ENCODE assay signal across 14 cellular contexts in genomic region chr15:65068436-65068835, GRCh38. TPM values are rescaled to one million over a fixed set of nuclear protein-coding genes. Genes with fewer than 3 reads are reported as not detected.
DNase-seq lines count a peak whose midpoint lies in the region; ATAC-seq and TF ChIP-seq lines count a peak whose summit lies in the region.
"Had no signal": no experiment of that assay in that cellular context is flagged by ENCODE, and none has a peak within 500 bp of the region (broad histone marks: within the 10 kb centered on the region; RNA-seq: fewer than 3 reads in every experiment).

No MANE protein-coding gene starts in this region.

- H3K27ac ChIP-seq in naive thymus-derived CD4-positive, alpha-beta T cell (ENCODE audit: low read depth, low read length) = no peak overlapping the region
- peak overlapping the region; percentile 64 to 95 (median 90) for H3K27ac ChIP-seq in tibial nerve

- no peaks in the 10 kb centered on the region for H3K9me3 ChIP-seq in naive thymus-derived CD4-positive, alpha-beta T cell (ENCODE audit: control insufficient read depth in 2 of 3, low read length in 3 of 3)
- H3K9me3 ChIP-seq in tibial nerve = no peaks in the 10 kb centered on the region
- H3K9me3 ChIP-seq: A549 had no signal

- no peaks in the 10 kb centered on the region for H3K9me3 Mint-ChIP-seq in activated naive CD4-positive, alpha-beta T cell treated with anti-CD3 and anti-CD28 coated beads, Interleukin-2, amount 50 U/mL, for 24 hours
- H3K9me3 Mint-ChIP-seq in activated naive CD4-positive, alpha-beta T cell treated with anti-CD3 and anti-CD28 coated beads, Interleukin-2, amount 50 U/mL, for 72 hours = no peaks in the 10 kb centered on the region
- no peaks in the 10 kb centered on the region for H3K9me3 Mint-ChIP-seq in effector memory CD8-positive, alpha-beta T cell
- no peaks in the 10 kb centered on the region for H3K9me3 Mint-ChIP-seq in naive thymus-derived CD4-positive, alpha-beta T cell

- DNase-seq in activated naive CD4-positive, alpha-beta T cell treated with anti-CD3 and anti-CD28 coated beads, Interleukin-2, amount 50 U/mL, for 72 hours (ENCODE audit: low spot score in 2 of 2) = no peak
- no peak for DNase-seq in effector memory CD8-positive, alpha-beta T cell
- DNase-seq in naive thymus-derived CD4-positive, alpha-beta T cell = no peak
- DNase-seq in tibial nerve (ENCODE audit: low spot score in 2 of 2) (no peak), AG20443 (ENCODE audit: low spot score) (no peak), COR-L47 (lab: John Stamatoyannopoulos, UW) (no peak)
- DNase-seq: activated CD4-positive, CD25-positive, alpha-beta regulatory T cell; RPMI8226; small intestine; stimulated activated CD8-positive, alpha-beta memory T cell treated with anti-CD3 and anti-CD28 coated beads, Interleukin-4, amount 100 ng/mL, for 48 hours had no signal

- POLR2A ChIA-PET in naive thymus-derived CD4-positive, alpha-beta T cell (lab: Charles Lee) = no interaction called here

- intact Hi-C loops in naive thymus-derived CD4-positive, alpha-beta T cell (cut with micrococcal nuclease) = no loop called here

- H3K4me1 Mint-ChIP-seq in activated naive CD4-positive, alpha-beta T cell treated with anti-CD3 and anti-CD28 coated beads, Interleukin-2, amount 50 U/mL, for 24 hours = peaks cover 11% of the 10 kb centered on the region
- H3K4me1 Mint-ChIP-seq in effector memory CD8-positive, alpha-beta T cell (ENCODE audit: low read depth in 2 of 2) = peaks cover 6 to 8% of the 10 kb centered on the region in 2 donors
- peaks cover 0 to 13% (median 8%) of the 10 kb centered on the region in 7 donors for H3K4me1 Mint-ChIP-seq in naive thymus-derived CD4-positive, alpha-beta T cell

- peaks cover 18% of the 10 kb centered on the region for H3K27me3 Mint-ChIP-seq in activated naive CD4-positive, alpha-beta T cell treated with anti-CD3 and anti-CD28 coated beads, Interleukin-2, amount 50 U/mL, for 24 hours
- H3K27me3 Mint-ChIP-seq in effector memory CD8-positive, alpha-beta T cell = peaks cover 32 to 57% of the 10 kb centered on the region in 2 donors
- H3K27me3 Mint-ChIP-seq in naive thymus-derived CD4-positive, alpha-beta T cell = peaks cover 31 to 58% (median 33%) of the 10 kb centered on the region in 5 donors

- 42 to 43% methylated on average over 4 of the region's 4 CpGs for WGBS in tibial nerve, 2 donors

- no peaks in the 10 kb centered on the region for H3K4me1 ChIP-seq in naive thymus-derived CD4-positive, alpha-beta T cell (ENCODE audit: control insufficient read depth in 2 of 2, insufficient read depth in 2 of 2, low read length in 2 of 2)
- peaks cover 0 to 72% (median 34%) of the 10 kb centered on the region in 4 donors for H3K4me1 ChIP-seq in tibial nerve

- H3K4me3 Mint-ChIP-seq in activated naive CD4-positive, alpha-beta T cell treated with anti-CD3 and anti-CD28 coated beads, Interleukin-2, amount 50 U/mL, for 24 hours = peak overlapping the region; percentile 4
- H3K4me3 Mint-ChIP-seq in effector memory CD8-positive, alpha-beta T cell = peak overlapping the region; percentile 43 to 64
- peak overlapping the region in 8 of 10 donors; percentile 15 to 69 (median 40) for H3K4me3 Mint-ChIP-seq in naive thymus-derived CD4-positive, alpha-beta T cell

- CTCF ChIA-PET in naive thymus-derived CD4-positive, alpha-beta T cell (lab: Charles Lee) = no interaction called here

- TF ChIP-seq POLR2A in tibial nerve (IDR thresholded peaks at IDR 0.05) = no peak

- no peak overlapping the region for H3K27ac Mint-ChIP-seq in activated naive CD4-positive, alpha-beta T cell treated with anti-CD3 and anti-CD28 coated beads, Interleukin-2, amount 50 U/mL, for 24 hours
- H3K27ac Mint-ChIP-seq in activated naive CD4-positive, alpha-beta T cell treated with anti-CD3 and anti-CD28 coated beads, Interleukin-2, amount 50 U/mL, for 72 hours = no peak overlapping the region
- H3K27ac Mint-ChIP-seq in effector memory CD8-positive, alpha-beta T cell = no peak overlapping the region
- no peak overlapping the region for H3K27ac Mint-ChIP-seq in naive thymus-derived CD4-positive, alpha-beta T cell

- peaks cover 0 to 3% of the 10 kb centered on the region in 2 donors for H3K27me3 ChIP-seq in naive thymus-derived CD4-positive, alpha-beta T cell (ENCODE audit: control insufficient read depth in 2 of 2, insufficient read depth in 2 of 2, low read length in 2 of 2)
- H3K27me3 ChIP-seq in tibial nerve = no peaks in the 10 kb centered on the region

- H3K4me3 ChIP-seq in naive thymus-derived CD4-positive, alpha-beta T cell (ENCODE audit: low read length) = no peak overlapping the region
- peak overlapping the region in 2 of 4 donors; percentile 55 to 81 for H3K4me3 ChIP-seq in tibial nerve

- no peak for TF ChIP-seq CTCF in tibial nerve (IDR thresholded peaks at IDR 0.05)

- no peak for TF ChIP-seq EP300 in tibial nerve (IDR thresholded peaks at IDR 0.05)

- H3K36me3 Mint-ChIP-seq in activated naive CD4-positive, alpha-beta T cell treated with anti-CD3 and anti-CD28 coated beads, Interleukin-2, amount 50 U/mL, for 24 hours = no peaks in the 10 kb centered on the region
- peaks cover 0 to 5% of the 10 kb centered on the region in 2 donors for H3K36me3 Mint-ChIP-seq in activated naive CD4-positive, alpha-beta T cell treated with anti-CD3 and anti-CD28 coated beads, Interleukin-2, amount 50 U/mL, for 72 hours
- H3K36me3 Mint-ChIP-seq in effector memory CD8-positive, alpha-beta T cell (ENCODE audit: insufficient read depth) = peaks cover 5% of the 10 kb centered on the region
- H3K36me3 Mint-ChIP-seq in naive thymus-derived CD4-positive, alpha-beta T cell = no peaks in the 10 kb centered on the region

- ATAC-seq in activated naive CD4-positive, alpha-beta T cell treated with anti-CD3 and anti-CD28 coated beads, Interleukin-2, amount 50 U/mL, for 72 hours = no peak
- no peak for ATAC-seq in effector memory CD8-positive, alpha-beta T cell (replicated peaks)
- no peak for ATAC-seq in naive thymus-derived CD4-positive, alpha-beta T cell
- no peak for ATAC-seq in HG03097 (IDR thresholded peaks at IDR 0.05; ENCODE audit: low FRiP score, unreplicated experiment)

- no peaks in the 10 kb centered on the region for H3K36me3 ChIP-seq in naive thymus-derived CD4-positive, alpha-beta T cell (ENCODE audit: control insufficient read depth in 2 of 3, insufficient read depth in 3 of 3, low read length in 3 of 3)
- no peaks in the 10 kb centered on the region for H3K36me3 ChIP-seq in tibial nerve

RNA-seq across cellular contexts. Expression of gene RASL12, which starts 0.6 kb away (rescaled TPM):
- not detected for total RNA-seq in activated naive CD4-positive, alpha-beta T cell treated with anti-CD3 and anti-CD28 coated beads, Interleukin-2, amount 50 U/mL, for 72 hours
- total RNA-seq in naive thymus-derived CD4-positive, alpha-beta T cell = not detected
- not detected for polyA plus RNA-seq in naive thymus-derived CD4-positive, alpha-beta T cell
- 10 to 100 TPM; 41.4 to 83.5 (median 78.7) TPM for total RNA-seq in tibial nerve
- total RNA-seq: LHCN-M2 had no signal

RNA-seq across cellular contexts. Expression of gene KBTBD13, which starts 8.1 kb away (rescaled TPM):
- total RNA-seq in activated naive CD4-positive, alpha-beta T cell treated with anti-CD3 and anti-CD28 coated beads, Interleukin-2, amount 50 U/mL, for 72 hours = not detected
- total RNA-seq in naive thymus-derived CD4-positive, alpha-beta T cell = not detected
- polyA plus RNA-seq in naive thymus-derived CD4-positive, alpha-beta T cell = not detected
- not detected for total RNA-seq in tibial nerve
- total RNA-seq: LHCN-M2 had no signal
- polyA plus RNA-seq: A549 had no signal

RNA-seq across cellular contexts. Expression of gene SLC51B, which starts 23.2 kb away (rescaled TPM):
- not detected for total RNA-seq in activated naive CD4-positive, alpha-beta T cell treated with anti-CD3 and anti-CD28 coated beads, Interleukin-2, amount 50 U/mL, for 72 hours
- total RNA-seq in naive thymus-derived CD4-positive, alpha-beta T cell = not detected
- not detected for polyA plus RNA-seq in naive thymus-derived CD4-positive, alpha-beta T cell
- 1 to 10 TPM in 1 of 4 donors, not detected in 3; 2.7 TPM for total RNA-seq in tibial nerve

RNA-seq across cellular contexts. Expression of gene MTFMT, which starts 39.0 kb away (rescaled TPM):
- total RNA-seq in activated naive CD4-positive, alpha-beta T cell treated with anti-CD3 and anti-CD28 coated beads, Interleukin-2, amount 50 U/mL, for 72 hours = 10 to 100 TPM; 15.7 to 17.3 TPM
- total RNA-seq in naive thymus-derived CD4-positive, alpha-beta T cell = 10 to 100 TPM in 4 of 5 experiments, 1 to 10 TPM in 1; 7.1 to 24.8 (median 12.7) TPM
- polyA plus RNA-seq in naive thymus-derived CD4-positive, alpha-beta T cell = 10 to 100 TPM; 19.7 to 21.5 TPM
- total RNA-seq in tibial nerve = 10 to 100 TPM; 36.8 to 45.7 (median 41.2) TPM

RNA-seq across cellular contexts. Expression of gene UBAP1L, which starts 46.6 kb away (rescaled TPM):
- total RNA-seq in activated naive CD4-positive, alpha-beta T cell treated with anti-CD3 and anti-CD28 coated beads, Interleukin-2, amount 50 U/mL, for 72 hours = 1 to 10 TPM; 2.2 to 4.8 TPM
- 10 to 100 TPM in 4 of 5 experiments, 1 to 10 TPM in 1; 6.4 to 17.1 (median 13.5) TPM for total RNA-seq in naive thymus-derived CD4-positive, alpha-beta T cell
- polyA plus RNA-seq in naive thymus-derived CD4-positive, alpha-beta T cell = under 1 TPM; 0.09 to 0.20 TPM
- 10 to 100 TPM in 3 of 4 donors, 1 to 10 TPM in 1; 8.4 to 16.7 (median 14.0) TPM for total RNA-seq in tibial nerve

Comparison
In these comparisons a context has a peak if more than half of its experiments do, and no peak if none do; other contexts are left out.
1. RNA of gene RASL12, which starts 0.6 kb away (total RNA-seq): 41.4 to 83.5 TPM in tibial nerve; not detected in activated naive CD4-positive, alpha-beta T cell treated with anti-CD3 and anti-CD28 coated beads, Interleukin-2, amount 50 U/mL, for 72 hours and not detected in naive thymus-derived CD4-positive, alpha-beta T cell; every median in the first group is over 10 times any median in the second.
2. Peak in every context shown above with its lines, with median percentiles within 50 percentile points of each other: H3K4me3 Mint-ChIP-seq.